ENCODE assay signal across 1 cellular context in the genomic region with DNA sequence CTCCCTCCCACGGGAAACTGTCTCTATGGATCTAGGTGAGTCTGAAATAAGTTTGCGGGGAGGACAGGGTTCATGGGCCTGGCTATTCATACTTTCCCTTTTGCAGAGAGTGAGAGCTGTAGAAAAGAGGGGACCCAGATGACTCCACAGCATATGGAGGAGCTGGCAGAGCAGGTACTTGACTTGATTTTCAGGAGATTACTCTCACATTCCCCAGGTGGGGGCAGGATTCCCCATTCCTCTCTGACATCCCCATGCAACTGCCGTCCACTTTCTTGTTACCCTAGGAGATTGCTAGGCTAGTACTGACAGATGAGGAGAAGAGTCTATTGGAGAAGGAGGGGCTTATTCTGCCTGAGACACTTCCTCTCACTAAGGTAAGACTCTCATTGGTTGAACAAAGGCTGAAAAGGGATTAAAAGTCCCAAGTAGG.
TF ChIP-seq lines count a peak whose summit lies in the region.

No MANE protein-coding gene starts in this region.

TF ChIP-seq in K562, 482 proteins besides CTCF, POLR2A, EP300 and RAD21 (continues in another document):
- TF ChIP-seq, protein P1, sequence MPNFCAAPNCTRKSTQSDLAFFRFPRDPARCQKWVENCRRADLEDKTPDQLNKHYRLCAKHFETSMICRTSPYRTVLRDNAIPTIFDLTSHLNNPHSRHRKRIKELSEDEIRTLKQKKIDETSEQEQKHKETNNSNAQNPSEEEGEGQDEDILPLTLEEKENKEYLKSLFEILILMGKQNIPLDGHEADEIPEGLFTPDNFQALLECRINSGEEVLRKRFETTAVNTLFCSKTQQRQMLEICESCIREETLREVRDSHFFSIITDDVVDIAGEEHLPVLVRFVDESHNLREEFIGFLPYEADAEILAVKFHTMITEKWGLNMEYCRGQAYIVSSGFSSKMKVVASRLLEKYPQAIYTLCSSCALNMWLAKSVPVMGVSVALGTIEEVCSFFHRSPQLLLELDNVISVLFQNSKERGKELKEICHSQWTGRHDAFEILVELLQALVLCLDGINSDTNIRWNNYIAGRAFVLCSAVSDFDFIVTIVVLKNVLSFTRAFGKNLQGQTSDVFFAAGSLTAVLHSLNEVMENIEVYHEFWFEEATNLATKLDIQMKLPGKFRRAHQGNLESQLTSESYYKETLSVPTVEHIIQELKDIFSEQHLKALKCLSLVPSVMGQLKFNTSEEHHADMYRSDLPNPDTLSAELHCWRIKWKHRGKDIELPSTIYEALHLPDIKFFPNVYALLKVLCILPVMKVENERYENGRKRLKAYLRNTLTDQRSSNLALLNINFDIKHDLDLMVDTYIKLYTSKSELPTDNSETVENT (CRISPR knock-in tag; IDR thresholded peaks at IDR 0.05): no peak
- TF ChIP-seq CTBP1 (IDR thresholded peaks at IDR 0.05; ENCODE audit: borderline replicate concordance) (peak; percentile 55; the same call in 1 of the 2 replicates), LARP7 (IDR thresholded peaks at IDR 0.05) (no peak), MTF1 (CRISPR knock-in tag; IDR thresholded peaks at IDR 0.05; ENCODE audit: borderline replicate concordance) (no peak), FOXJ3 (CRISPR knock-in tag; IDR thresholded peaks at IDR 0.05) (no peak), ZNF551 (CRISPR knock-in tag; IDR thresholded peaks at IDR 0.05) (no peak), SPI1 (IDR thresholded peaks at IDR 0.05; ENCODE audit: borderline replicate concordance, low read depth, low read length) (peak; percentile 76), SAFB2 (IDR thresholded peaks at IDR 0.05; ENCODE audit: borderline replicate concordance, low read depth, low read length, severe bottlenecking) (no peak), PHF20 (IDR thresholded peaks at IDR 0.05; ENCODE audit: partially characterized antibody) (no peak), RFX1 (IDR thresholded peaks at IDR 0.05) (peak; percentile 73), SETDB1 (IDR thresholded peaks at IDR 0.05; ENCODE audit: low read length) (no peak), POLR2AphosphoS2 (IDR thresholded peaks at IDR 0.05; ENCODE audit: low read length) (0 out of 2 replicates have a peak, but pooled peaks have one; percentile 11), YY1 (IDR thresholded peaks at IDR 0.05; ENCODE audit: borderline replicate concordance in 1 of 3, control insufficient read depth in 1 of 3, extremely low read depth in 1 of 3, insufficient read depth in 3 of 3, insufficient read length in 1 of 3, insufficient replicate concordance in 2 of 3, low read depth in 1 of 3, low read length in 2 of 3) (no peak), ZC3H8 (IDR thresholded peaks at IDR 0.05) (no peak), CHD1 (IDR thresholded peaks at IDR 0.05; ENCODE audit: low read length) (no peak), MAZ (CRISPR knock-in tag; conservative IDR thresholded peaks at IDR 0.05 in 1 of 2, IDR thresholded peaks at IDR 0.05 in 1 of 2) (0 out of 4 replicates have a peak, but pooled peaks of 1 of the 2 experiments have one; percentile 41), XRCC5 (IDR thresholded peaks at IDR 0.05; ENCODE audit: low read depth, low read length) (no peak), ZNF146 (CRISPR knock-in tag; IDR thresholded peaks at IDR 0.05; ENCODE audit: unreplicated experiment) (no peak), TARDBP (IDR thresholded peaks at IDR 0.05) (no peak), TEAD2 (tag; IDR thresholded peaks at IDR 0.05) (peak; percentile 51; the same call in 1 of the 2 replicates), POU5F1 (IDR thresholded peaks at IDR 0.05; ENCODE audit: borderline replicate concordance, low read depth, low read length, partially characterized antibody) (no peak), YBX1 (IDR thresholded peaks at IDR 0.05) (no peak), BACH1 (tag; IDR thresholded peaks at IDR 0.05) (no peak), SMC3 (conservative IDR thresholded peaks at IDR 0.05; ENCODE audit: insufficient read depth, low read depth, low read length) (no peak), MEIS2 (IDR thresholded peaks at IDR 0.05; ENCODE audit: partially characterized antibody) (peak; percentile 57), FOXA3 (CRISPR knock-in tag; conservative IDR thresholded peaks at IDR 0.05 in 1 of 2, IDR thresholded peaks at IDR 0.05 in 1 of 2) (no peak), ZNF282 (CRISPR knock-in tag; IDR thresholded peaks at IDR 0.05) (no peak)
- TF ChIP-seq, protein P2, sequence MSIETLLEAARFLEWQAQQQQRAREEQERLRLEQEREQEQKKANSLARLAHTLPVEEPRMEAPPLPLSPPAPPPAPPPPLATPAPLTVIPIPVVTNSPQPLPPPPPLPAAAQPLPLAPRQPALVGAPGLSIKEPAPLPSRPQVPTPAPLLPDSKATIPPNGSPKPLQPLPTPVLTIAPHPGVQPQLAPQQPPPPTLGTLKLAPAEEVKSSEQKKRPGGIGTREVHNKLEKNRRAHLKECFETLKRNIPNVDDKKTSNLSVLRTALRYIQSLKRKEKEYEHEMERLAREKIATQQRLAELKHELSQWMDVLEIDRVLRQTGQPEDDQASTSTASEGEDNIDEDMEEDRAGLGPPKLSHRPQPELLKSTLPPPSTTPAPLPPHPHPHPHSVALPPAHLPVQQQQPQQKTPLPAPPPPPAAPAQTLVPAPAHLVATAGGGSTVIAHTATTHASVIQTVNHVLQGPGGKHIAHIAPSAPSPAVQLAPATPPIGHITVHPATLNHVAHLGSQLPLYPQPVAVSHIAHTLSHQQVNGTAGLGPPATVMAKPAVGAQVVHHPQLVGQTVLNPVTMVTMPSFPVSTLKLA (conservative IDR thresholded peaks at IDR 0.05): peak in 1 of 2 experiments; percentile 4; a peak in 1 of 4 replicates
- TF ChIP-seq, protein P3, sequence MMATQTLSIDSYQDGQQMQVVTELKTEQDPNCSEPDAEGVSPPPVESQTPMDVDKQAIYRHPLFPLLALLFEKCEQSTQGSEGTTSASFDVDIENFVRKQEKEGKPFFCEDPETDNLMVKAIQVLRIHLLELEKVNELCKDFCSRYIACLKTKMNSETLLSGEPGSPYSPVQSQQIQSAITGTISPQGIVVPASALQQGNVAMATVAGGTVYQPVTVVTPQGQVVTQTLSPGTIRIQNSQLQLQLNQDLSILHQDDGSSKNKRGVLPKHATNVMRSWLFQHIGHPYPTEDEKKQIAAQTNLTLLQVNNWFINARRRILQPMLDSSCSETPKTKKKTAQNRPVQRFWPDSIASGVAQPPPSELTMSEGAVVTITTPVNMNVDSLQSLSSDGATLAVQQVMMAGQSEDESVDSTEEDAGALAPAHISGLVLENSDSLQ (IDR thresholded peaks at IDR 0.05): peak; percentile 67
- TF ChIP-seq, protein P4, sequence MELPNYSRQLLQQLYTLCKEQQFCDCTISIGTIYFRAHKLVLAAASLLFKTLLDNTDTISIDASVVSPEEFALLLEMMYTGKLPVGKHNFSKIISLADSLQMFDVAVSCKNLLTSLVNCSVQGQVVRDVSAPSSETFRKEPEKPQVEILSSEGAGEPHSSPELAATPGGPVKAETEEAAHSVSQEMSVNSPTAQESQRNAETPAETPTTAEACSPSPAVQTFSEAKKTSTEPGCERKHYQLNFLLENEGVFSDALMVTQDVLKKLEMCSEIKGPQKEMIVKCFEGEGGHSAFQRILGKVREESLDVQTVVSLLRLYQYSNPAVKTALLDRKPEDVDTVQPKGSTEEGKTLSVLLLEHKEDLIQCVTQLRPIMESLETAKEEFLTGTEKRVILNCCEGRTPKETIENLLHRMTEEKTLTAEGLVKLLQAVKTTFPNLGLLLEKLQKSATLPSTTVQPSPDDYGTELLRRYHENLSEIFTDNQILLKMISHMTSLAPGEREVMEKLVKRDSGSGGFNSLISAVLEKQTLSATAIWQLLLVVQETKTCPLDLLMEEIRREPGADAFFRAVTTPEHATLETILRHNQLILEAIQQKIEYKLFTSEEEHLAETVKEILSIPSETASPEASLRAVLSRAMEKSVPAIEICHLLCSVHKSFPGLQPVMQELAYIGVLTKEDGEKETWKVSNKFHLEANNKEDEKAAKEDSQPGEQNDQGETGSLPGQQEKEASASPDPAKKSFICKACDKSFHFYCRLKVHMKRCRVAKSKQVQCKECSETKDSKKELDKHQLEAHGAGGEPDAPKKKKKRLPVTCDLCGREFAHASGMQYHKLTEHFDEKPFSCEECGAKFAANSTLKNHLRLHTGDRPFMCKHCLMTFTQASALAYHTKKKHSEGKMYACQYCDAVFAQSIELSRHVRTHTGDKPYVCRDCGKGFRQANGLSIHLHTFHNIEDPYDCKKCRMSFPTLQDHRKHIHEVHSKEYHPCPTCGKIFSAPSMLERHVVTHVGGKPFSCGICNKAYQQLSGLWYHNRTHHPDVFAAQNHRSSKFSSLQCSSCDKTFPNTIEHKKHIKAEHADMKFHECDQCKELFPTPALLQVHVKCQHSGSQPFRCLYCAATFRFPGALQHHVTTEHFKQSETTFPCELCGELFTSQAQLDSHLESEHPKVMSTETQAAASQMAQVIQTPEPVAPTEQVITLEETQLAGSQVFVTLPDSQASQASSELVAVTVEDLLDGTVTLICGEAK (IDR thresholded peaks at IDR 0.05): no peak
- TF ChIP-seq, protein P4 (CRISPR knock-in tag; IDR thresholded peaks at IDR 0.05): no peak
- TF ChIP-seq, protein P5, sequence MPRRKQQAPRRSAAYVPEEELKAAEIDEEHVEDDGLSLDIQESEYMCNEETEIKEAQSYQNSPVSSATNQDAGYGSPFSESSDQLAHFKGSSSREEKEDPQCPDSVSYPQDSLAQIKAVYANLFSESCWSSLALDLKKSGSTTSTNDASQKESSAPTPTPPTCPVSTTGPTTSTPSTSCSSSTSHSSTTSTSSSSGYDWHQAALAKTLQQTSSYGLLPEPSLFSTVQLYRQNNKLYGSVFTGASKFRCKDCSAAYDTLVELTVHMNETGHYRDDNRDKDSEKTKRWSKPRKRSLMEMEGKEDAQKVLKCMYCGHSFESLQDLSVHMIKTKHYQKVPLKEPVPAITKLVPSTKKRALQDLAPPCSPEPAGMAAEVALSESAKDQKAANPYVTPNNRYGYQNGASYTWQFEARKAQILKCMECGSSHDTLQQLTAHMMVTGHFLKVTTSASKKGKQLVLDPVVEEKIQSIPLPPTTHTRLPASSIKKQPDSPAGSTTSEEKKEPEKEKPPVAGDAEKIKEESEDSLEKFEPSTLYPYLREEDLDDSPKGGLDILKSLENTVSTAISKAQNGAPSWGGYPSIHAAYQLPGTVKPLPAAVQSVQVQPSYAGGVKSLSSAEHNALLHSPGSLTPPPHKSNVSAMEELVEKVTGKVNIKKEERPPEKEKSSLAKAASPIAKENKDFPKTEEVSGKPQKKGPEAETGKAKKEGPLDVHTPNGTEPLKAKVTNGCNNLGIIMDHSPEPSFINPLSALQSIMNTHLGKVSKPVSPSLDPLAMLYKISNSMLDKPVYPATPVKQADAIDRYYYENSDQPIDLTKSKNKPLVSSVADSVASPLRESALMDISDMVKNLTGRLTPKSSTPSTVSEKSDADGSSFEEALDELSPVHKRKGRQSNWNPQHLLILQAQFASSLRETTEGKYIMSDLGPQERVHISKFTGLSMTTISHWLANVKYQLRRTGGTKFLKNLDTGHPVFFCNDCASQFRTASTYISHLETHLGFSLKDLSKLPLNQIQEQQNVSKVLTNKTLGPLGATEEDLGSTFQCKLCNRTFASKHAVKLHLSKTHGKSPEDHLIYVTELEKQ (CRISPR knock-in tag; IDR thresholded peaks at IDR 0.05): no peak
- TF ChIP-seq, protein P6, sequence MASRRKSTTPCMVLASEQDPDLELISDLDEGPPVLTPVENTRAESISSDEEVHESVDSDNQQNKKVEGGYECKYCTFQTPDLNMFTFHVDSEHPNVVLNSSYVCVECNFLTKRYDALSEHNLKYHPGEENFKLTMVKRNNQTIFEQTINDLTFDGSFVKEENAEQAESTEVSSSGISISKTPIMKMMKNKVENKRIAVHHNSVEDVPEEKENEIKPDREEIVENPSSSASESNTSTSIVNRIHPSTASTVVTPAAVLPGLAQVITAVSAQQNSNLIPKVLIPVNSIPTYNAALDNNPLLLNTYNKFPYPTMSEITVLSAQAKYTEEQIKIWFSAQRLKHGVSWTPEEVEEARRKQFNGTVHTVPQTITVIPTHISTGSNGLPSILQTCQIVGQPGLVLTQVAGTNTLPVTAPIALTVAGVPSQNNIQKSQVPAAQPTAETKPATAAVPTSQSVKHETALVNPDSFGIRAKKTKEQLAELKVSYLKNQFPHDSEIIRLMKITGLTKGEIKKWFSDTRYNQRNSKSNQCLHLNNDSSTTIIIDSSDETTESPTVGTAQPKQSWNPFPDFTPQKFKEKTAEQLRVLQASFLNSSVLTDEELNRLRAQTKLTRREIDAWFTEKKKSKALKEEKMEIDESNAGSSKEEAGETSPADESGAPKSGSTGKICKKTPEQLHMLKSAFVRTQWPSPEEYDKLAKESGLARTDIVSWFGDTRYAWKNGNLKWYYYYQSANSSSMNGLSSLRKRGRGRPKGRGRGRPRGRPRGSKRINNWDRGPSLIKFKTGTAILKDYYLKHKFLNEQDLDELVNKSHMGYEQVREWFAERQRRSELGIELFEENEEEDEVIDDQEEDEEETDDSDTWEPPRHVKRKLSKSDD (conservative IDR thresholded peaks at IDR 0.05; ENCODE audit: low read length): no peak
